In genomic region chr4:184115399-184115798, GRCh38 we compare ENCODE assay signal across 30 cellular contexts.
"Had no signal": no experiment of that assay in that cellular context is flagged by ENCODE, and none has a peak within 500 bp of the region (broad histone marks: within the 10 kb centered on the region; RNA-seq: fewer than 3 reads in every experiment).

No MANE protein-coding gene starts in this region.

- H3K4me3 Mint-ChIP-seq: activated B cell treated with CpG ODN at 0.5 μM for 24 hours; activated CD4-positive, alpha-beta memory T cell treated with anti-CD3 and anti-CD28 coated beads, Interleukin-2, amount 10 ng/mL, durations not matched to agents 7 days and 5 days; activated CD4-positive, alpha-beta T cell treated with anti-CD3 and anti-CD28 coated beads, Interleukin-2, amount 10 ng/mL, durations not matched to agents 7 days and 5 days; activated naive CD4-positive, alpha-beta T cell treated with anti-CD3 and anti-CD28 coated beads for 36 hours; activated naive CD8-positive, alpha-beta T cell; activated T-helper 17 cell treated with anti-CD3 and anti-CD28 coated beads, Interleukin-2, amount 50 U/mL, for 72 hours; T-helper 1 cell treated with Interleukin-12 subunit alpha and Interleukin-12 subunit beta and Interleukin-4 antibody, amounts not matched to agents 30 μg/mL and 1 μg/mL, for 36 hours had no signal

- DNase-seq: activated B cell treated with CpG ODN at 0.5 μM for 24 hours; activated CD4-positive, alpha-beta memory T cell treated with anti-CD3 and anti-CD28 coated beads, Interleukin-2, amount 10 ng/mL, durations not matched to agents 7 days and 5 days; activated CD4-positive, alpha-beta T cell treated with anti-CD3 and anti-CD28 coated beads for 1 hour; activated CD4-positive, alpha-beta T cell treated with anti-CD3 and anti-CD28 coated beads, Interleukin-2, amount 10 ng/mL, durations not matched to agents 7 days and 5 days; activated gamma-delta T cell; activated naive CD4-positive, alpha-beta T cell treated with anti-CD3 and anti-CD28 coated beads for 36 hours; activated T-cell treated with anti-CD3 and anti-CD28 coated beads for 4 hours; activated T-cell treated with anti-CD3 and anti-CD28 coated beads, Interleukin-2, amount 50 U/mL, for 48 hours; amygdala; brain microvascular endothelial cell; cerebellar nuclear complex; MG63; MV-4-11; NCI-H1092 treated with DMSO at 0.1 percent for 48 hours; NCI-H1436; NCI-H1694 treated with DMSO at 0.1 percent for 48 hours; NCI-H2029 treated with DMSO at 0.1 percent for 48 hours; NCI-H2171; NCI-H226; NCI-H526 treated with DMSO at 0.1 percent for 48 hours; NCI-H82; NK-92 treated with Interleukin-12 subunit alpha and Interleukin-12 subunit beta, amount 100 ng/mL, for 24 hours; OCI-M1; Peyer's patch; SHP77; T-helper 9 cell had no signal

- H3K36me3 ChIP-seq: brain microvascular endothelial cell, MG63, Peyer's patch, SJSA1 had no signal

- H3K27me3 Mint-ChIP-seq: activated CD4-positive, alpha-beta T cell treated with anti-CD3 and anti-CD28 coated beads, Interleukin-2, amount 10 ng/mL, durations not matched to agents 7 days and 5 days had no signal

- H3K27me3 ChIP-seq: brain microvascular endothelial cell, MG63, Peyer's patch, SJSA1 had no signal

- H3K4me3 ChIP-seq: MG63, Peyer's patch, SJSA1 had no signal

- H3K36me3 Mint-ChIP-seq: activated naive CD8-positive, alpha-beta T cell had no signal

- H3K9me3 ChIP-seq: MG63, Peyer's patch, SJSA1 had no signal

- H3K4me1 Mint-ChIP-seq: activated B cell treated with CpG ODN at 0.5 μM for 24 hours; activated CD4-positive, alpha-beta memory T cell treated with anti-CD3 and anti-CD28 coated beads, Interleukin-2, amount 10 ng/mL, durations not matched to agents 7 days and 5 days; activated CD4-positive, alpha-beta T cell treated with anti-CD3 and anti-CD28 coated beads, Interleukin-2, amount 10 ng/mL, durations not matched to agents 7 days and 5 days; activated T-helper 17 cell treated with anti-CD3 and anti-CD28 coated beads, Interleukin-2, amount 50 U/mL, for 72 hours had no signal

- H3K9me3 Mint-ChIP-seq: activated B cell treated with CpG ODN at 0.5 μM for 24 hours; activated CD4-positive, alpha-beta memory T cell treated with anti-CD3 and anti-CD28 coated beads, Interleukin-2, amount 10 ng/mL, durations not matched to agents 7 days and 5 days; activated CD4-positive, alpha-beta T cell treated with anti-CD3 and anti-CD28 coated beads, Interleukin-2, amount 10 ng/mL, durations not matched to agents 7 days and 5 days; activated naive CD4-positive, alpha-beta T cell treated with anti-CD3 and anti-CD28 coated beads for 36 hours; activated T-helper 17 cell treated with anti-CD3 and anti-CD28 coated beads, Interleukin-2, amount 50 U/mL, for 72 hours; T-helper 1 cell treated with Interleukin-12 subunit alpha and Interleukin-12 subunit beta and Interleukin-4 antibody, amounts not matched to agents 30 μg/mL and 1 μg/mL, for 36 hours had no signal

- H3K27ac Mint-ChIP-seq: activated B cell treated with CpG ODN at 0.5 μM for 24 hours; activated CD4-positive, alpha-beta memory T cell treated with anti-CD3 and anti-CD28 coated beads, Interleukin-2, amount 10 ng/mL, durations not matched to agents 7 days and 5 days; activated CD4-positive, alpha-beta T cell treated with anti-CD3 and anti-CD28 coated beads, Interleukin-2, amount 10 ng/mL, durations not matched to agents 7 days and 5 days; activated naive CD4-positive, alpha-beta T cell treated with anti-CD3 and anti-CD28 coated beads for 36 hours; activated naive CD8-positive, alpha-beta T cell; activated T-helper 17 cell treated with anti-CD3 and anti-CD28 coated beads, Interleukin-2, amount 50 U/mL, for 72 hours; T-helper 1 cell treated with Interleukin-12 subunit alpha and Interleukin-12 subunit beta and Interleukin-4 antibody, amounts not matched to agents 30 μg/mL and 1 μg/mL, for 36 hours had no signal

- H3K27ac ChIP-seq: brain microvascular endothelial cell, Peyer's patch, SJSA1 had no signal

- H3K4me1 ChIP-seq: Peyer's patch, SJSA1 had no signal
